ENCODE assay signal across 22 cellular contexts in the genomic region with DNA sequence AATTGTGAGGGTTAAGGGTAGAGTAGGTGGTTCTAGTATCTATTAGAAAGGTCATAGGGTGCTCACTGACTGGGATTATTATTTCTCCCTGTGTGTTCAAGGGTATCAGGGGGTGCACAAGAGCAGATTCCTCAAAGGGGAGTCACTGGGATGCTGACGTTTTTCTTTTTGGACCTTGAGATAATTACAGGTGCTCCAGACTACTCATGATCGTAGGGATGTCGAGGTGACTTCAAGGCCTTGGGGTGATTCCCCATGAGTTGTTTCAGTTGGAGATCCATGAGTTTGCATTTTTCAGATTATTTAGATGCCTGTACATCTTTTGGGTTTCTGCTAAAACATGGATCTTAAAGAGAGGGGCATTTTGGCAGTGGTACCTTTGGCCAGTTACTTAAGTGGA. TPM values are rescaled to one million over a fixed set of nuclear protein-coding genes. Genes with fewer than 3 reads are reported as not detected.
DNase-seq lines count a peak whose midpoint lies in the region; FAIRE-seq and TF ChIP-seq lines count a peak whose summit lies in the region.
"Had no signal": no experiment of that assay in that cellular context is flagged by ENCODE, and none has a peak within 500 bp of the region (broad histone marks: within the 10 kb centered on the region; RNA-seq: fewer than 3 reads in every experiment).

No MANE protein-coding gene starts in this region.

- no peaks in the 10 kb centered on the region for H3K9me1 ChIP-seq in keratinocyte (ENCODE audit: control insufficient read depth, extremely low read depth, insufficient read depth, low read length)

- H3K36me3 Mint-ChIP-seq in endothelial cell (ENCODE audit: low read depth, unreplicated experiment), result peaks cover 3% of the 10 kb centered on the region
- H3K36me3 Mint-ChIP-seq: CD14-positive monocyte; CD4-positive, alpha-beta memory T cell had no signal

- in situ Hi-C loops in GM13976 (cut with MboI; ENCODE audit: low sequenced_read_pairs, unreplicated experiment), result no loop called here

- peak overlapping the region; percentile 64 for H3K9ac ChIP-seq in keratinocyte (ENCODE audit: control insufficient read depth, extremely low read depth, insufficient read depth, low read length)
- H3K9ac ChIP-seq: BLaER1 had no signal

- peak; percentile 2 for DNase-seq in GM13976 (ENCODE audit: low spot score)
- no peak for DNase-seq in PC-9
- no peak for DNase-seq in bronchial epithelial cell (ENCODE audit: low read depth)
- DNase-seq in keratinocyte (ENCODE audit: low read depth, low spot score), result no peak
- DNase-seq in NCI-H2029 (lab: John Stamatoyannopoulos, UW), result no peak
- no peak for DNase-seq in endothelial cell (ENCODE audit: low spot score)
- DNase-seq in hypothalamus (lab: John Stamatoyannopoulos, UW), result no peak
- DNase-seq in SKM-1 (lab: John Stamatoyannopoulos, UW; ENCODE audit: unreplicated experiment), result no peak
- DNase-seq: AML-193; CD4-positive, alpha-beta memory T cell; DMS153; DMS79; GDM1; H9; KG1 had no signal

- peaks cover 2% of the 10 kb centered on the region for H3K27me3 Mint-ChIP-seq in endothelial cell (ENCODE audit: unreplicated experiment)

- H3K79me2 ChIP-seq in PC-9 (ENCODE audit: low read depth) (no peaks in the 10 kb centered on the region), keratinocyte (ENCODE audit: control insufficient read depth, insufficient read depth, low read length) (peaks cover 13% of the 10 kb centered on the region)

- H3K9me3 Mint-ChIP-seq in endothelial cell (ENCODE audit: unreplicated experiment), result no peaks in the 10 kb centered on the region
- H3K9me3 Mint-ChIP-seq: CD4-positive, alpha-beta memory T cell; GM23338; H9 had no signal

- POLR2A ChIA-PET in PC-9 (lab: Charles Lee; ENCODE audit: unreplicated experiment), result no interaction called here

- intact Hi-C loops in PC-9 (cut with micrococcal nuclease; ENCODE audit: unreplicated experiment), result no loop called here

- peaks cover 15% of the 10 kb centered on the region for H3K9me3 ChIP-seq in PC-9 (ENCODE audit: insufficient read depth, low read depth)
- H3K9me3 ChIP-seq in keratinocyte (ENCODE audit: control insufficient read depth, low read depth, low read length), result no peaks in the 10 kb centered on the region
- H3K9me3 ChIP-seq: BLaER1 had no signal

- no peaks in the 10 kb centered on the region for H4K20me1 ChIP-seq in PC-9 (ENCODE audit: insufficient read depth)
- H4K20me1 ChIP-seq in keratinocyte (ENCODE audit: control insufficient read depth, extremely low read depth, insufficient read depth, low read length), result no peaks in the 10 kb centered on the region
- H4K20me1 ChIP-seq: BLaER1 had no signal

- H3K4me2 ChIP-seq in PC-9 (no peak overlapping the region), keratinocyte (ENCODE audit: control insufficient read depth, extremely low read depth, insufficient read depth, low read depth, low read length) (no peak overlapping the region)
- H3K4me2 ChIP-seq: BLaER1, GM23338 had no signal

- CTCF ChIA-PET in PC-9 (lab: Charles Lee), result interaction anchor here (0.6 kb wide), 1 partner anchor 273 kb away, joined by 13 read pairs; no protein-coding TSS in a partner anchor

- H3K4me1 Mint-ChIP-seq in endothelial cell (ENCODE audit: unreplicated experiment), result no peaks in the 10 kb centered on the region
- H3K4me1 Mint-ChIP-seq: CD14-positive monocyte; CD4-positive, alpha-beta memory T cell; GM23338 had no signal

- H3K27ac ChIP-seq in PC-9 (peak overlapping the region; percentile 93), keratinocyte (ENCODE audit: control insufficient read depth, insufficient read depth, low read length) (peak overlapping the region; percentile 90)
- H3K27ac ChIP-seq: BLaER1 had no signal

- H3K4me1 ChIP-seq in PC-9 (replicated peaks; ENCODE audit: insufficient read depth), result peaks cover 44% of the 10 kb centered on the region
- H3K4me1 ChIP-seq in keratinocyte (ENCODE audit: control insufficient read depth, extremely low read depth, insufficient read depth, low read length), result peaks cover 38% of the 10 kb centered on the region
- H3K4me1 ChIP-seq: BLaER1 had no signal

- H2AFZ ChIP-seq in PC-9 (no peak overlapping the region), keratinocyte (ENCODE audit: control insufficient read depth, low read length) (no peak overlapping the region)
- H2AFZ ChIP-seq: GM23338 had no signal

- H3K36me3 ChIP-seq in PC-9 (ENCODE audit: low read depth) (0 out of 2 replicates have a peak, but pooled peaks cover 13% of the 10 kb centered on the region), bronchial epithelial cell (ENCODE audit: control insufficient read depth, insufficient read depth, low read length) (no peaks in the 10 kb centered on the region), keratinocyte (ENCODE audit: control insufficient read depth in 2 of 2, extremely low read depth in 1 of 2, insufficient read depth in 2 of 2, low read length in 2 of 2) (peaks cover 0 to 2% of the 10 kb centered on the region in 2 experiments)
- H3K36me3 ChIP-seq: BLaER1 had no signal

- H3K4me3 ChIP-seq in PC-9 (no peak overlapping the region), bronchial epithelial cell (ENCODE audit: low read depth, low read length) (no peak overlapping the region), keratinocyte (ENCODE audit: control insufficient read depth in 2 of 3, extremely low read depth in 1 of 3, insufficient read depth in 2 of 3, low read depth in 1 of 3, low read length in 3 of 3) (no peak overlapping the region)
- H3K4me3 ChIP-seq: BLaER1, GM12878, GM23338 had no signal

- H3K27ac Mint-ChIP-seq in endothelial cell (ENCODE audit: unreplicated experiment), result no peak overlapping the region
- H3K27ac Mint-ChIP-seq: CD14-positive monocyte, GM23338, H9 had no signal

- H3K4me3 Mint-ChIP-seq in endothelial cell (ENCODE audit: unreplicated experiment), result no peak overlapping the region
- H3K4me3 Mint-ChIP-seq: CD14-positive monocyte; CD4-positive, alpha-beta memory T cell; GM23338; H9 had no signal

- FAIRE-seq in bronchial epithelial cell (lab: Jason Lieb, UNC) (peak; percentile 50), keratinocyte (lab: Jason Lieb, UNC) (no peak)
- FAIRE-seq: A204.1, GM12878 had no signal

- TF ChIP-seq CTCF in GM13976 (IDR thresholded peaks at IDR 0.05; ENCODE audit: borderline replicate concordance, control extremely low read depth, extremely low read depth, insufficient read depth, missing control alignments) (no peak), PC-9 (conservative IDR thresholded peaks at IDR 0.05) (no peak), bronchial epithelial cell (IDR thresholded peaks at IDR 0.05; ENCODE audit: insufficient read depth, low read length, severe bottlenecking) (no peak), keratinocyte (optimal IDR thresholded peaks at IDR 0.05 in 1 of 3, IDR thresholded peaks at IDR 0.05 in 1 of 3, conservative IDR thresholded peaks at IDR 0.05 in 1 of 3; ENCODE audit: extremely low read depth in 1 of 3, insufficient read depth in 2 of 3, low read length in 3 of 3) (no peak), endothelial cell (IDR thresholded peaks at IDR 0.05; ENCODE audit: unreplicated experiment) (no peak)

- H3F3A ChIP-seq in PC-9 (ENCODE audit: insufficient read depth, low read depth), result peaks cover 27% of the 10 kb centered on the region

- H3K9me2 ChIP-seq in PC-9 (ENCODE audit: insufficient read depth), result no peaks in the 10 kb centered on the region

- no TSS peak for BruUV-seq in PC-9 (replicated peaks; lab: Mats Ljungman, UMichigan)

- dilution Hi-C loops in keratinocyte (cut with MboI; ENCODE audit: extremely low pct_ligation_motif_present, low sequenced_read_pairs), result no loop called here

- H3K27me3 ChIP-seq in PC-9 (ENCODE audit: insufficient read depth, low read depth) (no peaks in the 10 kb centered on the region), bronchial epithelial cell (ENCODE audit: control insufficient read depth, insufficient read depth, low read length) (no peaks in the 10 kb centered on the region), keratinocyte (ENCODE audit: control insufficient read depth, extremely low read depth, insufficient read depth, low read length) (no peaks in the 10 kb centered on the region)
- H3K27me3 ChIP-seq: BLaER1 had no signal

RNA-seq across cellular contexts. Expression of a gene that starts 41.4 kb away (rescaled TPM):
- 0.50 and 0.61 TPM in 2 replicates for total RNA-seq in PC-9 (2021)
- not detected in 2 replicates for total RNA-seq in bronchial epithelial cell
- not detected in 3 replicates for polyA plus RNA-seq in keratinocyte
- polyA plus RNA-seq in keratinocyte (2011; ENCODE audit: low read depth), result not detected
- not detected in 2 replicates for polyA plus RNA-seq in keratinocyte (2011; cell fraction: cytosol; rRNA removed)
- not detected in 2 replicates for polyA plus RNA-seq in keratinocyte (2011; cell fraction: nucleus; rRNA removed)
- not detected in 2 replicates for polyA plus RNA-seq in keratinocyte (2012; ENCODE audit: low replicate concordance)
- polyA minus RNA-seq in keratinocyte, result not detected in 3 replicates
- not detected for polyA minus RNA-seq in keratinocyte (2011; cell fraction: cytosol; rRNA and poly(A)+ RNA removed)
- polyA minus RNA-seq in keratinocyte (2011; cell fraction: nucleus; rRNA and poly(A)+ RNA removed), result not detected in 2 replicates
- total RNA-seq in endothelial cell (ENCODE audit: unreplicated experiment), result 1.2 TPM
- total RNA-seq: CD4-positive, alpha-beta memory T cell; Daoy; GM12878; GM23338; H9; HT-29 had no signal
- polyA plus RNA-seq: CD14-positive monocyte; CD4-positive, alpha-beta memory T cell; GM12878; GM23338 had no signal
